Comparison of ENCODE assay signal across 13 cellular contexts in the genomic region with DNA sequence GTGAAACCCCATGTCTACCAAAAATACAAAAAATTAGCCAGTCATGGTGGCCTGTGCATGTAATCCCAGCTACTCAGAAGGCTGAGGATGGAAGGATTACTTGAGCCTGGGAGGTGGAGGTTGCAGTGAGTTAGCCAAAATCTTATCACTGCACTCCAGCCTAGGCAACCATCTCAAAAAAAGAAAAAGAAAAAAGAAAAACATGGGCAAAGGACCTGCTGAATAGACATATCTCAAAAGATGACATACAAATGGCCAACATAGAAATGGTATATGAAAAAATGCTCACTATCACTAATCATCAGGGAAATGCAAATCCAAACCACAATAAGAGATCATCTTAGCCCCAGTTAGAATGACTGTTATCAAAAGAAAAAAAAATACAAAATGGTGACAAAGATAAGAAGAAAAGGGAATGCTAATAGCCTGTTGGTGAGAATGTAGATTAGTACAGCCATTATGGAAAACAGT. TPM values are rescaled to one million over a fixed set of nuclear protein-coding genes. Genes with fewer than 3 reads are reported as not detected.
DNase-seq lines count a peak whose midpoint lies in the region; ATAC-seq and TF ChIP-seq lines count a peak whose summit lies in the region.
"Had no signal": no experiment of that assay in that cellular context is flagged by ENCODE, and none has a peak within 500 bp of the region (broad histone marks: within the 10 kb centered on the region; RNA-seq: fewer than 3 reads in every experiment).

No MANE protein-coding gene starts in this region.

- H3K9ac ChIP-seq in MM.1S (ENCODE audit: low read length), result peak overlapping the region; percentile 98; the same call in 1 of the 2 replicates
- H3K9ac ChIP-seq in neural progenitor cell, result no peak overlapping the region

- no peak for TF ChIP-seq EP300 in upper lobe of left lung (IDR thresholded peaks at IDR 0.05)

- H3K9me3 ChIP-seq in MM.1S (replicated peaks; ENCODE audit: insufficient read depth, low read length) (no peaks in the 10 kb centered on the region), neural progenitor cell (ENCODE audit: low read depth) (no peaks in the 10 kb centered on the region), upper lobe of left lung (no peaks in the 10 kb centered on the region)
- H3K9me3 ChIP-seq: testis had no signal

- H3K4me2 ChIP-seq in MM.1S (ENCODE audit: low read depth, low read length) (no peak overlapping the region), neural progenitor cell (peak overlapping the region; percentile 96)

- no peaks in the 10 kb centered on the region for H3K9me3 Mint-ChIP-seq in T-helper 1 cell treated with Interleukin-12 subunit alpha and Interleukin-12 subunit beta and Interleukin-4 antibody, amounts not matched to agents 30 μg/mL and 1 μg/mL, for 36 hours
- no peaks in the 10 kb centered on the region for H3K9me3 Mint-ChIP-seq in activated naive CD8-positive, alpha-beta T cell treated with anti-CD3 and anti-CD28 coated beads for 36 hours
- H3K9me3 Mint-ChIP-seq in neural progenitor cell, result peaks cover 4% of the 10 kb centered on the region

- H4K20me1 ChIP-seq in MM.1S (ENCODE audit: insufficient read depth, low read length) (peaks cover 17% of the 10 kb centered on the region), neural progenitor cell (ENCODE audit: low read depth) (peaks cover 26% of the 10 kb centered on the region)

- H3K9me2 ChIP-seq in MM.1S (replicated peaks; ENCODE audit: insufficient read depth, low read length), result no peaks in the 10 kb centered on the region

- H3K27ac Mint-ChIP-seq in T-helper 1 cell treated with Interleukin-12 subunit alpha and Interleukin-12 subunit beta and Interleukin-4 antibody, amounts not matched to agents 30 μg/mL and 1 μg/mL, for 36 hours, result peak overlapping the region; percentile 45
- peak overlapping the region; percentile 18 for H3K27ac Mint-ChIP-seq in activated naive CD8-positive, alpha-beta T cell treated with anti-CD3 and anti-CD28 coated beads for 36 hours
- no peak overlapping the region for H3K27ac Mint-ChIP-seq in neural progenitor cell

- H3K4me1 ChIP-seq in MM.1S (ENCODE audit: low read length) (peaks cover 16% of the 10 kb centered on the region), neural progenitor cell (peaks cover 30% of the 10 kb centered on the region), upper lobe of left lung (peaks cover 23 to 38% (median 27%) of the 10 kb centered on the region in 4 donors)

- no peak for TF ChIP-seq POLR2A in upper lobe of left lung (IDR thresholded peaks at IDR 0.05)

- TF ChIP-seq CTCF in MM.1S (IDR thresholded peaks at IDR 0.05; ENCODE audit: low read length), result no peak
- TF ChIP-seq CTCF in neural progenitor cell (IDR thresholded peaks at IDR 0.05), result no peak
- no peak for TF ChIP-seq CTCF in upper lobe of left lung (IDR thresholded peaks at IDR 0.05)

- H3K4me1 Mint-ChIP-seq in T-helper 1 cell treated with Interleukin-12 subunit alpha and Interleukin-12 subunit beta and Interleukin-4 antibody, amounts not matched to agents 30 μg/mL and 1 μg/mL, for 36 hours (ENCODE audit: low read depth), result peaks cover 29% of the 10 kb centered on the region
- peaks cover 17% of the 10 kb centered on the region for H3K4me1 Mint-ChIP-seq in activated naive CD8-positive, alpha-beta T cell treated with anti-CD3 and anti-CD28 coated beads for 36 hours
- peaks cover 39% of the 10 kb centered on the region for H3K4me1 Mint-ChIP-seq in neural progenitor cell

- H3K27me3 Mint-ChIP-seq in T-helper 1 cell treated with Interleukin-12 subunit alpha and Interleukin-12 subunit beta and Interleukin-4 antibody, amounts not matched to agents 30 μg/mL and 1 μg/mL, for 36 hours (ENCODE audit: low read depth), result no peaks in the 10 kb centered on the region
- H3K27me3 Mint-ChIP-seq in activated naive CD8-positive, alpha-beta T cell treated with anti-CD3 and anti-CD28 coated beads for 36 hours, result no peaks in the 10 kb centered on the region
- H3K27me3 Mint-ChIP-seq in neural progenitor cell (ENCODE audit: insufficient read depth, low read depth), result peaks cover 7% of the 10 kb centered on the region

- no peak overlapping the region for H2AFZ ChIP-seq in MM.1S (ENCODE audit: low read length)
- no peak overlapping the region for H2AFZ ChIP-seq in neural progenitor cell (replicated peaks)

- H3K36me3 ChIP-seq in MM.1S (replicated peaks; ENCODE audit: insufficient read depth, low read length), result 0 out of 2 replicates have a peak, but pooled peaks cover 9% of the 10 kb centered on the region
- no peaks in the 10 kb centered on the region for H3K36me3 ChIP-seq in neural progenitor cell
- peaks cover 0 to 7% (median 3%) of the 10 kb centered on the region in 4 donors for H3K36me3 ChIP-seq in upper lobe of left lung

- H3K27me3 ChIP-seq in MM.1S (replicated peaks; ENCODE audit: insufficient read depth, low read length) (no peaks in the 10 kb centered on the region), neural progenitor cell (no peaks in the 10 kb centered on the region), upper lobe of left lung (no peaks in the 10 kb centered on the region)
- H3K27me3 ChIP-seq: testis had no signal

- no peak overlapping the region for H3K27ac ChIP-seq in MM.1S (ENCODE audit: low read length)
- no peak overlapping the region for H3K27ac ChIP-seq in neural progenitor cell
- no peak overlapping the region for H3K27ac ChIP-seq in upper lobe of left lung

- H3K79me2 ChIP-seq in MM.1S (ENCODE audit: low read length), result peaks cover 37% of the 10 kb centered on the region
- H3K79me2 ChIP-seq in neural progenitor cell (ENCODE audit: low read depth), result peaks cover 33% of the 10 kb centered on the region

- DNase-seq in T-helper 1 cell (no peak), MM.1S (no peak), neural progenitor cell (ENCODE audit: low spot score) (no peak), NCI-H187 treated with DMSO at 0.1 percent for 48 hours (lab: John Stamatoyannopoulos, UW) (no peak), NCI-H1694 (lab: John Stamatoyannopoulos, UW) (no peak), upper lobe of left lung (no peak)
- DNase-seq in activated naive CD8-positive, alpha-beta T cell treated with anti-CD3 and anti-CD28 coated beads for 36 hours, result no peak
- DNase-seq: amygdala, GOT3, NCI-H1436, testis had no signal

- H3K4me3 ChIP-seq in MM.1S (ENCODE audit: low read length) (no peak overlapping the region), neural progenitor cell (peak overlapping the region; percentile 79), upper lobe of left lung (no peak overlapping the region)

- no peak overlapping the region for H3K4me3 Mint-ChIP-seq in T-helper 1 cell treated with Interleukin-12 subunit alpha and Interleukin-12 subunit beta and Interleukin-4 antibody, amounts not matched to agents 30 μg/mL and 1 μg/mL, for 36 hours
- H3K4me3 Mint-ChIP-seq in activated naive CD8-positive, alpha-beta T cell treated with anti-CD3 and anti-CD28 coated beads for 36 hours, result peak overlapping the region; percentile 94
- H3K4me3 Mint-ChIP-seq in neural progenitor cell, result peak overlapping the region; percentile 97

- no peak for ATAC-seq in upper lobe of left lung (ENCODE audit: low FRiP score in 2 of 2)
- ATAC-seq: Right ventricle myocardium inferior had no signal

- H3K36me3 Mint-ChIP-seq in T-helper 1 cell treated with Interleukin-12 subunit alpha and Interleukin-12 subunit beta and Interleukin-4 antibody, amounts not matched to agents 30 μg/mL and 1 μg/mL, for 36 hours (ENCODE audit: low read depth), result peaks cover 36% of the 10 kb centered on the region
- H3K36me3 Mint-ChIP-seq in activated naive CD8-positive, alpha-beta T cell treated with anti-CD3 and anti-CD28 coated beads for 36 hours, result peaks cover 37% of the 10 kb centered on the region
- H3K36me3 Mint-ChIP-seq in neural progenitor cell, result peaks cover 11% of the 10 kb centered on the region

- H3F3A ChIP-seq in MM.1S (ENCODE audit: insufficient read depth, low read length) (peaks cover 18% of the 10 kb centered on the region; the same call in 1 of the 2 replicates), neural progenitor cell (ENCODE audit: low read depth) (no peaks in the 10 kb centered on the region)

RNA-seq across cellular contexts. Expression of a gene that starts 1.4 kb away (rescaled TPM):
- 10 to 100 TPM; 74.9 to 77.2 TPM for total RNA-seq in activated naive CD8-positive, alpha-beta T cell treated with anti-CD3 and anti-CD28 coated beads for 36 hours
- total RNA-seq in neural progenitor cell (ENCODE audit: low replicate concordance) (28.5 and 31.9 TPM in 2 replicates), upper lobe of left lung (100 to 1,000 TPM; 128 to 172 (median 147) TPM)

RNA-seq across cellular contexts. Expression of a gene that starts 25.1 kb away (rescaled TPM):
- total RNA-seq in activated naive CD8-positive, alpha-beta T cell treated with anti-CD3 and anti-CD28 coated beads for 36 hours, result 10 to 100 TPM; 21.5 to 23.3 TPM
- total RNA-seq in neural progenitor cell (ENCODE audit: low replicate concordance) (13.3 and 19.0 TPM in 2 replicates), upper lobe of left lung (10 to 100 TPM; 36.7 to 81.5 (median 57.9) TPM)

RNA-seq across cellular contexts. Expression of a gene that starts 25.4 kb away (rescaled TPM):
- 10 to 100 TPM in 1 of 2 experiments, 1 to 10 TPM in 1; 9.8 to 11.3 TPM for total RNA-seq in activated naive CD8-positive, alpha-beta T cell treated with anti-CD3 and anti-CD28 coated beads for 36 hours
- total RNA-seq in neural progenitor cell (ENCODE audit: low replicate concordance), result 21.5 and 28.1 TPM in 2 replicates
- total RNA-seq in upper lobe of left lung, result 10 to 100 TPM; 13.2 to 82.8 (median 24.1) TPM
